Comparison of ENCODE assay signal across 12 cellular contexts in genomic region chr1:43274804-43275180, GRCh38. TPM values are rescaled to one million over a fixed set of nuclear protein-coding genes. Genes with fewer than 3 reads are reported as not detected.
DNase-seq lines count a peak whose midpoint lies in the region; ATAC-seq and TF ChIP-seq lines count a peak whose summit lies in the region.
"Had no signal": no experiment of that assay in that cellular context is flagged by ENCODE, and none has a peak within 500 bp of the region (broad histone marks: within the 10 kb centered on the region; RNA-seq: fewer than 3 reads in every experiment).

No MANE protein-coding gene starts in this region.

- H3K4me2 ChIP-seq in fibroblast of lung (ENCODE audit: extremely low read depth, insufficient read depth, low read length) = no peak overlapping the region

- peaks cover 27% of the 10 kb centered on the region for H3K4me1 Mint-ChIP-seq in activated T-cell treated with anti-CD3 and anti-CD28 coated beads, Interleukin-2, amount 50 U/mL, for 24 hours (ENCODE audit: low read depth)
- H3K4me1 Mint-ChIP-seq in T-helper 17 cell = peaks cover 11% of the 10 kb centered on the region
- H3K4me1 Mint-ChIP-seq in stimulated activated naive CD8-positive, alpha-beta T cell treated with anti-CD3 and anti-CD28 coated beads, Interleukin-15, amount 100 ng/mL, for 72 hours = peaks cover 32% of the 10 kb centered on the region

- no peak overlapping the region for H3K4me3 ChIP-seq in fibroblast of lung (replicated peaks in 1 of 4; ENCODE audit: control extremely low read depth in 1 of 4, insufficient read depth in 1 of 4, low read depth in 3 of 4, low read length in 4 of 4)
- H3K4me3 ChIP-seq: ascending aorta had no signal

- H3K36me3 ChIP-seq in fibroblast of lung (ENCODE audit: control insufficient read depth, insufficient read depth, low read length) = no peaks in the 10 kb centered on the region
- H3K36me3 ChIP-seq: ascending aorta had no signal

- DNase-seq in activated T-cell treated with anti-CD3 and anti-CD28 coated beads, Interleukin-2, amount 50 U/mL, for 24 hours = no peak
- DNase-seq in activated T-cell treated with anti-CD3 and anti-CD28 coated beads, Interleukin-2, amount 50 U/mL, for 48 hours = no peak
- DNase-seq in T-helper 17 cell (no peak), fibroblast of lung (ENCODE audit: low read depth in 2 of 2) (no peak), SW480 (ENCODE audit: low spot score) (no peak)
- DNase-seq in stimulated activated naive CD8-positive, alpha-beta T cell treated with anti-CD3 and anti-CD28 coated beads, Interleukin-15, amount 100 ng/mL, for 72 hours = no peak
- DNase-seq: naive B cell, NCI-H524, SIG-M5 had no signal

- peak overlapping the region; percentile 78 for H3K27ac Mint-ChIP-seq in activated T-cell treated with anti-CD3 and anti-CD28 coated beads, Interleukin-2, amount 50 U/mL, for 24 hours
- peak overlapping the region; percentile 32 for H3K27ac Mint-ChIP-seq in T-helper 17 cell
- H3K27ac Mint-ChIP-seq in stimulated activated naive CD8-positive, alpha-beta T cell treated with anti-CD3 and anti-CD28 coated beads, Interleukin-15, amount 100 ng/mL, for 72 hours = peak overlapping the region; percentile 99 to 100

- H4K20me1 ChIP-seq in fibroblast of lung (ENCODE audit: control insufficient read depth, extremely low read depth, insufficient read depth, low read length) = no peaks in the 10 kb centered on the region

- H3K4me1 ChIP-seq in fibroblast of lung (ENCODE audit: control insufficient read depth, extremely low read depth, insufficient read depth, low read length) = no peaks in the 10 kb centered on the region
- H3K4me1 ChIP-seq: ascending aorta had no signal

- H3K9ac ChIP-seq in fibroblast of lung (ENCODE audit: insufficient read depth, low read length) = no peak overlapping the region

- H3K79me2 ChIP-seq in fibroblast of lung (ENCODE audit: control insufficient read depth, insufficient read depth, low read length) = no peaks in the 10 kb centered on the region

- H3K9me3 ChIP-seq in T-helper 17 cell (ENCODE audit: control insufficient read depth, low read length, poor library complexity, severe bottlenecking) (no peaks in the 10 kb centered on the region), fibroblast of lung (ENCODE audit: control insufficient read depth, insufficient read depth, low read depth, low read length) (no peaks in the 10 kb centered on the region)
- H3K9me3 ChIP-seq: ascending aorta had no signal

- no peak overlapping the region for H3K27ac ChIP-seq in fibroblast of lung (ENCODE audit: insufficient read depth, low read length)
- H3K27ac ChIP-seq: ascending aorta had no signal

- peaks cover 6% of the 10 kb centered on the region for H3K27me3 ChIP-seq in fibroblast of lung (ENCODE audit: control insufficient read depth, insufficient read depth, low read length)

- H2AFZ ChIP-seq in fibroblast of lung (ENCODE audit: low read length) = peak overlapping the region; percentile 79

- TF ChIP-seq CTCF in fibroblast of lung (conservative IDR thresholded peaks at IDR 0.05 in 1 of 2, IDR thresholded peaks at IDR 0.05 in 1 of 2; ENCODE audit: low read depth in 1 of 2, low read length in 2 of 2) = no peak

- no peak for ATAC-seq in T-helper 17 cell
- no peak for ATAC-seq in stimulated activated naive CD8-positive, alpha-beta T cell treated with anti-CD3 and anti-CD28 coated beads, Interleukin-15, amount 100 ng/mL, for 72 hours
- ATAC-seq in GM19023 (IDR thresholded peaks at IDR 0.05; ENCODE audit: unreplicated experiment) = no peak
- no peak for ATAC-seq in HG02973 (IDR thresholded peaks at IDR 0.05; ENCODE audit: unreplicated experiment)

- H3K9me3 Mint-ChIP-seq in activated T-cell treated with anti-CD3 and anti-CD28 coated beads, Interleukin-2, amount 50 U/mL, for 24 hours = peaks cover 5% of the 10 kb centered on the region
- H3K9me3 Mint-ChIP-seq in stimulated activated naive CD8-positive, alpha-beta T cell treated with anti-CD3 and anti-CD28 coated beads, Interleukin-15, amount 100 ng/mL, for 72 hours = peaks cover 8 to 13% of the 10 kb centered on the region in 2 donors

- no peak overlapping the region for H3K4me3 Mint-ChIP-seq in activated T-cell treated with anti-CD3 and anti-CD28 coated beads, Interleukin-2, amount 50 U/mL, for 24 hours
- H3K4me3 Mint-ChIP-seq in T-helper 17 cell = no peak overlapping the region
- peak overlapping the region; percentile 73 to 82 for H3K4me3 Mint-ChIP-seq in stimulated activated naive CD8-positive, alpha-beta T cell treated with anti-CD3 and anti-CD28 coated beads, Interleukin-15, amount 100 ng/mL, for 72 hours

- H3K36me3 Mint-ChIP-seq in activated T-cell treated with anti-CD3 and anti-CD28 coated beads, Interleukin-2, amount 50 U/mL, for 24 hours (ENCODE audit: low read depth) = no peaks in the 10 kb centered on the region
- H3K36me3 Mint-ChIP-seq in T-helper 17 cell (ENCODE audit: low read depth) = peaks cover 2% of the 10 kb centered on the region
- H3K36me3 Mint-ChIP-seq: naive B cell had no signal

- H3K27me3 Mint-ChIP-seq in activated T-cell treated with anti-CD3 and anti-CD28 coated beads, Interleukin-2, amount 50 U/mL, for 24 hours = peaks cover 24% of the 10 kb centered on the region
- H3K27me3 Mint-ChIP-seq in T-helper 17 cell = peaks cover 38% of the 10 kb centered on the region
- peaks cover 35% of the 10 kb centered on the region for H3K27me3 Mint-ChIP-seq in stimulated activated naive CD8-positive, alpha-beta T cell treated with anti-CD3 and anti-CD28 coated beads, Interleukin-15, amount 100 ng/mL, for 72 hours

RNA-seq across cellular contexts. Expression of gene TMEM125, which starts 5.0 kb away (rescaled TPM):
- total RNA-seq in T-helper 17 cell (not detected), fibroblast of lung (not detected in 2 replicates)
- 0.03 TPM in 1 of 2 replicates, not detected in the other for polyA plus RNA-seq in fibroblast of lung
- polyA plus RNA-seq in fibroblast of lung (2012) = not detected in 2 replicates
- not detected in 2 replicates for polyA minus RNA-seq in fibroblast of lung (ENCODE audit: low replicate concordance)
- total RNA-seq: ascending aorta had no signal

RNA-seq across cellular contexts. Expression of gene C1orf210, which starts 10.6 kb away (rescaled TPM):
- total RNA-seq in T-helper 17 cell (not detected), fibroblast of lung (not detected in 2 replicates)
- not detected in 2 replicates for polyA plus RNA-seq in fibroblast of lung
- not detected in 2 replicates for polyA plus RNA-seq in fibroblast of lung (2012)
- not detected in 2 replicates for polyA minus RNA-seq in fibroblast of lung (ENCODE audit: low replicate concordance)
- total RNA-seq: ascending aorta had no signal

RNA-seq across cellular contexts. Expression of gene TIE1, which starts 26.0 kb away (rescaled TPM):
- total RNA-seq in T-helper 17 cell (not detected), fibroblast of lung (0.26 TPM in 1 of 2 replicates, not detected in the other)
- 0.01 and 0.02 TPM in 2 replicates for polyA plus RNA-seq in fibroblast of lung
- 0.08 and 0.25 TPM in 2 replicates for polyA plus RNA-seq in fibroblast of lung (2012)
- 0.67 TPM in 1 of 2 replicates, not detected in the other for polyA minus RNA-seq in fibroblast of lung (ENCODE audit: low replicate concordance)

Comparison
In these comparisons a context has a peak if more than half of its experiments do, and no peak if none do; other contexts are left out.
1. H3K27ac Mint-ChIP-seq: peak in every context shown above with its lines; median percentile 100 in stimulated activated naive CD8-positive, alpha-beta T cell treated with anti-CD3 and anti-CD28 coated beads, Interleukin-15, amount 100 ng/mL, for 72 hours; 78 in activated T-cell treated with anti-CD3 and anti-CD28 coated beads, Interleukin-2, amount 50 U/mL, for 24 hours; 32 in T-helper 17 cell.
2. H3K4me3 Mint-ChIP-seq: peak in stimulated activated naive CD8-positive, alpha-beta T cell treated with anti-CD3 and anti-CD28 coated beads, Interleukin-15, amount 100 ng/mL, for 72 hours (2 of 2); none in activated T-cell treated with anti-CD3 and anti-CD28 coated beads, Interleukin-2, amount 50 U/mL, for 24 hours (single experiment) and T-helper 17 cell (single experiment).